27 cellular contexts compared by ENCODE assay signal in the genomic region with DNA sequence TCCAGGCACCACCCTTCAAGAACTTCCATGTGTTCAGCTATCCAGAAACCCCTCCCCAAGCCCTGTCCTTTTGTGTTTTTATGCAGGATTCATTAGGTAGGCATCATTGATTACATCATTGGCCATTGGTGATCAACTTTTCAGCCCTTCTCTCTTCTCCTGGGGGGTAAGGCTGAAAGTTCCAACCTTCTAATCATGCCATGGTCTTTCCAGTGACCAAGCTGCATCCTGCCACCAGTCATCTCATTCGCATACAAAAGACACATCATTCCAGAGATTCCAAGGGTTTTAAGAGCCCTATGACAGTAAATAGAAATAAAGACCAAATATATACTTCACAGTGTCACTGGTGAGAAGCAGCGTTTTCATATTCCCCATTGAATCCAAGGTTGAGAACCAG. TPM values are rescaled to one million over a fixed set of nuclear protein-coding genes. Genes with fewer than 3 reads are reported as not detected.
"Had no signal": no experiment of that assay in that cellular context is flagged by ENCODE, and none has a peak within 500 bp of the region (broad histone marks: within the 10 kb centered on the region; RNA-seq: fewer than 3 reads in every experiment).

No MANE protein-coding gene starts in this region.

- FAIRE-seq: bronchial epithelial cell, colon, endometrium, islet of Langerhans, small intestine, TTC549 had no signal

- H3K27ac ChIP-seq: esophagus squamous epithelium, left lung, lower lobe of right lung, neutrophil, stomach, thyroid gland, upper lobe of right lung, VCaP had no signal

- H3K9me3 ChIP-seq: esophagus squamous epithelium, left lung, lower lobe of right lung, neutrophil, stomach, thyroid gland, upper lobe of right lung had no signal

- H3K36me3 ChIP-seq: esophagus squamous epithelium, left lung, lower lobe of right lung, neutrophil, stomach, thyroid gland, upper lobe of right lung had no signal

- H3K9me3 Mint-ChIP-seq: activated naive CD4-positive, alpha-beta T cell treated with anti-CD3 and anti-CD28 coated beads, Interleukin-2, amount 10 ng/mL, durations not matched to agents 7 days and 5 days; activated T-cell treated with anti-CD3 and anti-CD28 coated beads, Interleukin-2, amount 50 U/mL, for 72 hours; central memory CD8-positive, alpha-beta T cell; nephron; stimulated activated effector memory CD8-positive, alpha-beta T cell treated with anti-CD3 and anti-CD28 coated beads, Interleukin-12 subunit alpha, Interleukin-12 subunit beta, amount 100 ng/mL, for 72 hours had no signal

- H3K27ac Mint-ChIP-seq: nephron had no signal

- DNase-seq: activated CD4-positive, alpha-beta T cell treated with anti-CD3 and anti-CD28 coated beads for 48 hours; activated naive CD4-positive, alpha-beta T cell treated with anti-CD3 and anti-CD28 coated beads, Interleukin-2, amount 10 ng/mL, durations not matched to agents 7 days and 5 days; activated T-cell treated with anti-CD3 and anti-CD28 coated beads for 4 hours; activated T-cell treated with anti-CD3 and anti-CD28 coated beads, Interleukin-2, amount 50 U/mL, for 72 hours; dermis blood vessel endothelial cell; effector CD4-positive, alpha-beta T cell; esophagus squamous epithelium; foreskin melanocyte; left lung; lower lobe of right lung; small intestine; stimulated activated CD4-positive, alpha-beta T cell treated with anti-CD3 and anti-CD28 coated beads, Interleukin-4, amount 100 ng/mL, for 24 hours; stomach; T-helper 9 cell; thyroid gland; upper lobe of right lung had no signal

- H3K27me3 Mint-ChIP-seq: activated naive CD4-positive, alpha-beta T cell treated with anti-CD3 and anti-CD28 coated beads, Interleukin-2, amount 10 ng/mL, durations not matched to agents 7 days and 5 days; central memory CD8-positive, alpha-beta T cell had no signal

- H3K4me3 Mint-ChIP-seq: activated naive CD4-positive, alpha-beta T cell treated with anti-CD3 and anti-CD28 coated beads, Interleukin-2, amount 10 ng/mL, durations not matched to agents 7 days and 5 days; central memory CD8-positive, alpha-beta T cell; nephron; stimulated activated effector memory CD8-positive, alpha-beta T cell treated with anti-CD3 and anti-CD28 coated beads, Interleukin-12 subunit alpha, Interleukin-12 subunit beta, amount 100 ng/mL, for 72 hours had no signal

- H3K27me3 ChIP-seq: esophagus squamous epithelium, left lung, neutrophil, thyroid gland, upper lobe of right lung had no signal

- ATAC-seq: activated T-cell treated with anti-CD3 and anti-CD28 coated beads, Interleukin-2, amount 50 U/mL, for 72 hours; left lung; lower lobe of right lung; sciatic nerve; stimulated activated effector memory CD8-positive, alpha-beta T cell treated with anti-CD3 and anti-CD28 coated beads, Interleukin-12 subunit alpha, Interleukin-12 subunit beta, amount 100 ng/mL, for 72 hours; upper lobe of right lung had no signal

- H3K4me3 ChIP-seq: esophagus squamous epithelium, left lung, lower lobe of right lung, stomach, thyroid gland, upper lobe of right lung had no signal

- H3K36me3 Mint-ChIP-seq: activated naive CD4-positive, alpha-beta T cell treated with anti-CD3 and anti-CD28 coated beads, Interleukin-2, amount 10 ng/mL, durations not matched to agents 7 days and 5 days; stimulated activated effector memory CD8-positive, alpha-beta T cell treated with anti-CD3 and anti-CD28 coated beads, Interleukin-12 subunit alpha, Interleukin-12 subunit beta, amount 100 ng/mL, for 72 hours had no signal

- H3K4me1 ChIP-seq: esophagus squamous epithelium, left lung, lower lobe of right lung, stomach, thyroid gland, upper lobe of right lung had no signal

RNA-seq across cellular contexts. Expression of a gene that starts 48.2 kb away (rescaled TPM):
- total RNA-seq: bronchial epithelial cell had no signal
